In the genomic region with DNA sequence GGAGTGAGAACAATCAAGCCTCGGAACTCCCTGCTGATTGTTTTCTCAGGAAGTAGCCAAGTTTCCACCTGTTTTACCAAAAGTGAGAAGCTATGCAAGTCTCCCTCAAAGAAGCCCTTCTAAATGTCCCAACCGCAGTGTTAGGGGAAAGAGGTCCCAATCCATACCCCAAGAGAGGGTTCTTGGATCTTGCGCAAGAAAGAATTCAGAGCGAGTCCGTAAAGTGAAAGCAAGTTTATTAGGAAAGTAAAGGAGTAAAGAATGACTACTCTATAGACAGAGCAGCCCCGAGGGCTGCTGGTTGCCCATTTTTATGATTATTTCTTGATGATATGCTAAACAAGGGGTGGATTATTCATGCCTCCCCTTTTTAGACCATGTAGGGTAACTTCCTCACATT, we compare ENCODE assay signal across 1 cellular context.
A peak's percentile ranks its signal among the peaks of the same experiment; 100 is the strongest.
TF ChIP-seq lines count a peak whose summit lies in the region.

No MANE protein-coding gene starts in this region.

TF ChIP-seq in H1, 55 proteins besides CTCF, POLR2A, EP300 and RAD21:
- TF ChIP-seq CEBPB (IDR thresholded peaks at IDR 0.05; ENCODE audit: low read depth, low read length) = peak; percentile 39; the same call in 1 of the 2 replicates
